Comparison of ENCODE assay signal across 17 cellular contexts in genomic region chr2:153606623-153607022, GRCh38.
"Had no signal": no experiment of that assay in that cellular context is flagged by ENCODE, and none has a peak within 500 bp of the region (broad histone marks: within the 10 kb centered on the region; RNA-seq: fewer than 3 reads in every experiment).

No MANE protein-coding gene starts in this region.

- H3K9me3 ChIP-seq: Peyer's patch had no signal

- H3K4me3 ChIP-seq: PC-9, Peyer's patch, SJSA1, SK-N-MC had no signal

- DNase-seq: KBM-7, NCI-H1092, NCI-H1436, NCI-H187, NCI-H2029, NCI-H2081 treated with DMSO at 0.1 percent for 48 hours, NCI-H2227 treated with DMSO at 0.1 percent for 48 hours, NCI-H524, NCI-H526 treated with DMSO at 0.1 percent for 48 hours, NCI-H748 treated with DMSO at 0.1 percent for 48 hours, OCI-M1, PC-9, Peyer's patch, Right ventricle myocardium superior, SIG-M5 had no signal

- H3K4me2 ChIP-seq: PC-9 had no signal

- H3K27ac ChIP-seq: PC-9, Peyer's patch, SJSA1, SK-N-MC had no signal

- H3K36me3 ChIP-seq: Peyer's patch, SJSA1 had no signal

- H3K27me3 ChIP-seq: Peyer's patch, SJSA1 had no signal

- H2AFZ ChIP-seq: PC-9 had no signal

- H3K4me1 ChIP-seq: Peyer's patch, SJSA1 had no signal
